In the genomic region with DNA sequence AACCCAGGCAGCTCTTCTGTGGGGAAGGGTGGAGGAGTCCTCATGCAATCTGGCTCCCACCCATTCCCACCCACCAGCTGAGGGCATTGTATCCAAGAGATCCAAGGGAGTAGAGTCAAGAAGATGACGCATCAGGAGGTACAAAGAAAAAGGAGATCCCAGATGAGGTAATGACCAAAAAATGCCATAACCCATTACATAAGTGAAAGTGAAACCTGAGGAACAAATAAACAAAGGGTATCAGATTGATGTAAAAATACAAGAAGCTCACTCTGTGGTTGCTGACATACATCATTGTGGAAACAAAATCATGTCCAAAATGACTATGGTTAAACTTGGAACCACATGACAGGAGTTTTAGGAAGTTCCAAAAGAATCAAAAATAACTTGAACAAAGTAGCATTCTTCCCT, we compare ENCODE assay signal across 12 cellular contexts. TPM values are rescaled to one million over a fixed set of nuclear protein-coding genes. Genes with fewer than 3 reads are reported as not detected.
DNase-seq lines count a peak whose midpoint lies in the region; ATAC-seq and TF ChIP-seq lines count a peak whose summit lies in the region.
"Had no signal": no experiment of that assay in that cellular context is flagged by ENCODE, and none has a peak within 500 bp of the region (broad histone marks: within the 10 kb centered on the region; RNA-seq: fewer than 3 reads in every experiment).

No MANE protein-coding gene starts in this region.

- no peak overlapping the region for H3K4me3 Mint-ChIP-seq in T-helper 17 cell

- in situ Hi-C loops in astrocyte of the spinal cord (cut with HindIII; ENCODE audit: low sequenced_read_pairs), result no loop called here

- H3K9me3 ChIP-seq in MM.1S (replicated peaks; ENCODE audit: insufficient read depth, low read length) (no peaks in the 10 kb centered on the region), left lung (peaks cover 0 to 21% of the 10 kb centered on the region in 2 donors), T-helper 17 cell (ENCODE audit: control insufficient read depth, low read length, poor library complexity, severe bottlenecking) (peaks cover 4% of the 10 kb centered on the region)

- no peak overlapping the region; the same call in 1 of the 2 replicates for H3K27ac ChIP-seq in MM.1S (ENCODE audit: low read length)
- no peak overlapping the region for H3K27ac ChIP-seq in left lung

- peak; percentile 92 for DNase-seq in EH (ENCODE audit: low read depth)
- DNase-seq in MM.1S, result peak; percentile 21
- peak; percentile 98 for DNase-seq in astrocyte of the spinal cord (ENCODE audit: low read depth, low spot score)
- no peak for DNase-seq in left lung
- no peak for DNase-seq in DMS153 treated with DMSO at 0.1 percent for 48 hours (lab: John Stamatoyannopoulos, UW; ENCODE audit: unreplicated experiment)
- no peak for DNase-seq in D341Med (ENCODE audit: low spot score)
- DNase-seq in NCI-H774 (lab: John Stamatoyannopoulos, UW), result no peak
- no peak for DNase-seq in T-helper 17 cell
- DNase-seq: amygdala; NCI-H1694; stimulated activated CD4-positive, alpha-beta T cell treated with anti-CD3 and anti-CD28 coated beads, Interleukin-15, amount 100 ng/mL, for 24 hours had no signal

- H3K27ac Mint-ChIP-seq in T-helper 17 cell, result no peak overlapping the region

- H2AFZ ChIP-seq in MM.1S (ENCODE audit: low read length), result no peak overlapping the region

- H3K4me2 ChIP-seq in MM.1S (ENCODE audit: low read depth, low read length), result 0 out of 2 replicates have a peak overlapping the region, but pooled peaks have one; percentile 7

- H3K27me3 Mint-ChIP-seq in T-helper 17 cell, result no peaks in the 10 kb centered on the region

- intact Hi-C loops in left lung (cut with DNase I), result no loop called here

- H3K36me3 ChIP-seq in MM.1S (replicated peaks; ENCODE audit: insufficient read depth, low read length) (no peaks in the 10 kb centered on the region), left lung (no peaks in the 10 kb centered on the region)

- peak; percentile 10 for ATAC-seq in left lung
- no peak for ATAC-seq in T-helper 17 cell

- H3K79me2 ChIP-seq in MM.1S (ENCODE audit: low read length), result no peaks in the 10 kb centered on the region

- TF ChIP-seq CTCF in MM.1S (IDR thresholded peaks at IDR 0.05; ENCODE audit: low read length) (no peak), astrocyte of the spinal cord (IDR thresholded peaks at IDR 0.05; ENCODE audit: low read depth, low read length) (no peak), left lung (IDR thresholded peaks at IDR 0.05) (no peak)

- no peaks in the 10 kb centered on the region for H3F3A ChIP-seq in MM.1S (ENCODE audit: insufficient read depth, low read length)

- H3K9ac ChIP-seq in MM.1S (ENCODE audit: low read length), result no peak overlapping the region

- no peaks in the 10 kb centered on the region for H3K4me1 Mint-ChIP-seq in T-helper 17 cell

- H3K4me3 ChIP-seq in MM.1S (ENCODE audit: low read length) (no peak overlapping the region), astrocyte of the spinal cord (ENCODE audit: low read depth, low read length) (no peak overlapping the region), left lung (no peak overlapping the region)

- H3K4me1 ChIP-seq in MM.1S (ENCODE audit: low read length) (peaks cover 7% of the 10 kb centered on the region), left lung (no peaks in the 10 kb centered on the region)

- H3K27me3 ChIP-seq in MM.1S (replicated peaks; ENCODE audit: insufficient read depth, low read length) (no peaks in the 10 kb centered on the region), left lung (no peaks in the 10 kb centered on the region)

- H3K36me3 Mint-ChIP-seq in T-helper 17 cell (ENCODE audit: low read depth), result peaks cover 8% of the 10 kb centered on the region

- no peaks in the 10 kb centered on the region for H3K9me2 ChIP-seq in MM.1S (replicated peaks; ENCODE audit: insufficient read depth, low read length)

- H4K20me1 ChIP-seq in MM.1S (ENCODE audit: insufficient read depth, low read length), result no peaks in the 10 kb centered on the region

RNA-seq across cellular contexts. Expression of a gene that starts 42.5 kb away (rescaled TPM):
- total RNA-seq in left lung (100 to 1,000 TPM; 163 to 554 TPM), T-helper 17 cell (not detected)
- total RNA-seq: T-helper 2 cell treated with Interferon-gamma antibody and Interleukin-4, amounts not matched to agents 100 ng/mL and 5 ng/mL, for 36 hours had no signal

Comparison
In these comparisons a context has a peak if more than half of its experiments do, and no peak if none do; other contexts are left out.
1. DNase-seq: peak in EH (single experiment), MM.1S (single experiment) and astrocyte of the spinal cord (single experiment); none in left lung (0 of 2), DMS153 treated with DMSO at 0.1 percent for 48 hours (single experiment), D341Med (single experiment), NCI-H774 (single experiment) and T-helper 17 cell (0 of 3).
2. RNA of a gene that starts 42.5 kb away (total RNA-seq): 163 to 554 TPM in left lung; not detected in T-helper 17 cell; every median in the first group is over 100 times any median in the second.